In the genomic region with DNA sequence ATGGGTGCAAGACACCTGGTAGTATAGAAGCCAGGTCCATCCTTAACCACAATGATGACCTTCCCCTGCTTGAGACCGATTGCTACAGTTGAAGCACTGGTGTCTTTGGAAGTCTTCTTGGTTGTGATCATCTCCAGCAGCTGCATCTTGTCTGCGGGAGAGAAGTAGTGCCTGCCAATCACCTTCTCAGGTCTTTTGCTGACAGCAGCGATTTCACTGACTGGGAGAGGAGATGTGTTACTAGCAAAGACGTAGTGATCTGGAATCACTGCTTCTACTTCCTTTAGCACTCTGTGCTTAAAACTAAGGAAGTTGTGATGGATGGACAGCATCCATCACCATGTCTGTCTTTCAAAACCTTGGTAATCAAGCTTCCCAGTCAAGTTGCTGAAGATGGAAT, we compare ENCODE assay signal across 28 cellular contexts. TPM values are rescaled to one million over a fixed set of nuclear protein-coding genes. Genes with fewer than 3 reads are reported as not detected.
"Had no signal": no experiment of that assay in that cellular context is flagged by ENCODE, and none has a peak within 500 bp of the region (broad histone marks: within the 10 kb centered on the region; RNA-seq: fewer than 3 reads in every experiment).

No MANE protein-coding gene starts in this region.

- ATAC-seq: natural killer cell; psoas muscle; right cardiac atrium; sciatic nerve; stimulated activated memory B cell treated with anti-CD40 and anti-IgM and Interleukin-4, amounts not matched to agents 10 μg/mL and 1 μg/mL and 100 μg/mL, for 72 hours; stimulated activated naive CD8-positive, alpha-beta T cell treated with anti-CD3 and anti-CD28 coated beads, Interleukin-15, amount 100 ng/mL, for 72 hours; stimulated activated naive CD8-positive, alpha-beta T cell treated with anti-CD3 and anti-CD28 coated beads, Interleukin-15, Interleukin-2, amounts not matched to agents 100 U/mL and 50 U/mL, for 24 hours; upper lobe of right lung had no signal

- H3K9ac ChIP-seq: neural progenitor cell, parathyroid adenoma had no signal

- H2AFZ ChIP-seq: neural progenitor cell, parathyroid adenoma had no signal

- H3K9me3 ChIP-seq: ovary, psoas muscle, spleen, suprapubic skin, testis, tibial artery, transverse colon, upper lobe of right lung, vagina had no signal

- DNase-seq: natural killer cell; occipital lobe; ovary; posterior cingulate gyrus; psoas muscle; right cardiac atrium; spleen; stimulated activated CD4-positive, alpha-beta T cell treated with anti-CD3 and anti-CD28 coated beads, Interleukin-12 subunit alpha, Interleukin-12 subunit beta, amount 100 ng/mL, for 4 hours; stimulated activated CD4-positive, alpha-beta T cell treated with anti-CD3 and anti-CD28 coated beads, Interleukin-1b, Interleukin-23, amount 100 ng/mL, for 48 hours; stimulated activated CD4-positive, alpha-beta T cell treated with anti-CD3 and anti-CD28 coated beads, Interleukin-4, amount 100 ng/mL, for 1 hour; stimulated activated CD4-positive, alpha-beta T cell treated with anti-CD3 and anti-CD28 coated beads, Interleukin-4, amount 100 ng/mL, for 4 hours; stimulated activated CD8-positive, alpha-beta memory T cell treated with anti-CD3 and anti-CD28 coated beads, Interleukin-4, amount 100 ng/mL, for 48 hours; stimulated activated naive CD4-positive, alpha-beta T cell; stimulated activated naive CD8-positive, alpha-beta T cell treated with anti-CD3 and anti-CD28 coated beads, Interleukin-15, amount 100 ng/mL, for 72 hours; stimulated activated naive CD8-positive, alpha-beta T cell treated with anti-CD3 and anti-CD28 coated beads, Interleukin-15, Interleukin-2, amounts not matched to agents 100 U/mL and 50 U/mL, for 24 hours; substantia nigra; testis; tibial artery; transverse colon; upper lobe of right lung had no signal

- H3K4me1 ChIP-seq: neural progenitor cell, parathyroid adenoma, psoas muscle, spleen, suprapubic skin, testis, transverse colon, upper lobe of right lung, vagina had no signal

- H3K27me3 ChIP-seq: neural progenitor cell, ovary, spleen, suprapubic skin, testis, tibial artery, transverse colon, upper lobe of right lung, vagina had no signal

- H3K27ac ChIP-seq: neural progenitor cell, ovary, parathyroid adenoma, psoas muscle, skin epidermis, spleen, suprapubic skin, testis, tibial artery, transverse colon, upper lobe of right lung, vagina had no signal

- H3K36me3 ChIP-seq: neural progenitor cell, ovary, spleen, suprapubic skin, tibial artery, transverse colon, upper lobe of right lung, vagina had no signal

- H3K4me2 ChIP-seq: neural progenitor cell, smooth muscle cell had no signal

- H3K4me3 ChIP-seq: neural progenitor cell, ovary, psoas muscle, skin epidermis, smooth muscle cell, spleen, suprapubic skin, testis, tibial artery, transverse colon, upper lobe of right lung, vagina had no signal

- H3K79me2 ChIP-seq: parathyroid adenoma had no signal

RNA-seq across cellular contexts. Expression of a gene that starts 25.9 kb away (rescaled TPM):
- total RNA-seq: natural killer cell had no signal
